ENCODE assay signal across 1 cellular context in the genomic region with DNA sequence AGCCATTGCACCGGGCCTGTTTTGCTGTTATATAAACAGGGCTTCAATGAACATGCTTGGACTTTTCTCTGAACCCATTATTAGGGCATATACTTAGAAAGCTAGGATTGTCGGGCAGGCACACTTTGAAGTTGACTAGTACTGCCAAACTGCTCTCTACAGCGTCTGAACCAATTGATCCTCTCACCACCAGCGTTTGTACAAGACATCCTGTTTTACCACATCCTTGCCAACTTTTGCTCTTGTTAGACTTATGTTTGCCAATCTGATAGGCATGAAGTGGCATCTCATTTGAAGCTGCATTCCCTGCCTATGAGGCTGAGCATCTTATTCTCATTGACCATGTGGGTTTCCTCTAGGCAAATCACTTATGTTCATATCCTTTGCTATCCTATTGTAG.
TF ChIP-seq lines count a peak whose summit lies in the region.

No MANE protein-coding gene starts in this region.

TF ChIP-seq in HepG2, 621 proteins besides CTCF, POLR2A, EP300 and RAD21:
- TF ChIP-seq RARA (CRISPR knock-in tag; IDR thresholded peaks at IDR 0.05) (peak; percentile 25; the same call in 1 of the 2 replicates), XBP1 (CRISPR knock-in tag; IDR thresholded peaks at IDR 0.05) (no peak), CBX1 (IDR thresholded peaks at IDR 0.05; ENCODE audit: low read depth) (no peak), SOX13 (IDR thresholded peaks at IDR 0.05) (no peak), SOX13 (CRISPR knock-in tag; conservative IDR thresholded peaks at IDR 0.05 in 1 of 2, IDR thresholded peaks at IDR 0.05 in 1 of 2) (no peak), KDM2A (CRISPR knock-in tag; IDR thresholded peaks at IDR 0.05; ENCODE audit: borderline replicate concordance, low read depth) (no peak), ZNF7 (CRISPR knock-in tag; IDR thresholded peaks at IDR 0.05) (peak; percentile 86), BCL6 (CRISPR knock-in tag; IDR thresholded peaks at IDR 0.05) (peak; percentile 62), HDAC2 (CRISPR knock-in tag; IDR thresholded peaks at IDR 0.05) (no peak)
